Comparison of ENCODE assay signal across 22 cellular contexts in genomic region chrX:47185241-47185640, GRCh38.
"Had no signal": no experiment of that assay in that cellular context is flagged by ENCODE, and none has a peak within 500 bp of the region (broad histone marks: within the 10 kb centered on the region; RNA-seq: fewer than 3 reads in every experiment).

No MANE protein-coding gene starts in this region.

- H3K4me1 ChIP-seq: left lung, neural progenitor cell, vagina had no signal

- ATAC-seq: left lung; naive thymus-derived CD4-positive, alpha-beta T cell; right cardiac atrium; stimulated activated naive B cell treated with anti-CD40 and anti-IgM and Interleukin-4, amounts not matched to agents 10 μg/mL and 1 μg/mL and 100 μg/mL, for 72 hours had no signal

- H3K4me3 Mint-ChIP-seq: nephron; stimulated activated naive B cell treated with anti-CD40 and anti-IgM and Interleukin-4, amounts not matched to agents 10 μg/mL and 1 μg/mL and 100 μg/mL, for 72 hours; stimulated activated naive CD8-positive, alpha-beta T cell treated with anti-CD3 and anti-CD28 coated beads, Interleukin-15, Interleukin-2, amounts not matched to agents 100 ng/mL and 50 ng/mL, for 24 hours had no signal

- H3K27ac ChIP-seq: dorsolateral prefrontal cortex, left lung, neural progenitor cell, psoas muscle, skin epidermis, thoracic aorta, vagina had no signal

- H3K4me2 ChIP-seq: neural progenitor cell had no signal

- H3K4me3 ChIP-seq: dorsolateral prefrontal cortex, left lung, neural progenitor cell, psoas muscle, skin epidermis, thoracic aorta, vagina had no signal

- H3K27me3 ChIP-seq: neural progenitor cell, vagina had no signal

- DNase-seq: effector CD4-positive, alpha-beta T cell; left lung; mammary epithelial cell; mesendoderm; midbrain; naive thymus-derived CD4-positive, alpha-beta T cell; psoas muscle; stimulated activated CD4-positive, alpha-beta T cell treated with anti-CD3 and anti-CD28 coated beads, Interleukin-15, amount 100 ng/mL, for 24 hours; stimulated activated CD4-positive, alpha-beta T cell treated with anti-CD3 and anti-CD28 coated beads, Interleukin-2, amount 100 ng/mL, for 48 hours; stimulated activated naive B cell treated with anti-CD40 and anti-IgM and Interleukin-4, amounts not matched to agents 10 μg/mL and 1 μg/mL and 100 μg/mL, for 72 hours; trophoblast cell had no signal

- H3K9me3 Mint-ChIP-seq: naive thymus-derived CD4-positive, alpha-beta T cell; nephron; stimulated activated naive B cell treated with anti-CD40 and anti-IgM and Interleukin-4, amounts not matched to agents 10 μg/mL and 1 μg/mL and 100 μg/mL, for 72 hours; stimulated activated naive CD8-positive, alpha-beta T cell treated with anti-CD3 and anti-CD28 coated beads, Interleukin-15, Interleukin-2, amounts not matched to agents 100 ng/mL and 50 ng/mL, for 24 hours had no signal

- H3K9ac ChIP-seq: neural progenitor cell had no signal

- H3K9me3 ChIP-seq: left lung, psoas muscle, thoracic aorta, vagina had no signal

- H3K27me3 Mint-ChIP-seq: naive thymus-derived CD4-positive, alpha-beta T cell; stimulated activated naive CD8-positive, alpha-beta T cell treated with anti-CD3 and anti-CD28 coated beads, Interleukin-15, Interleukin-2, amounts not matched to agents 100 ng/mL and 50 ng/mL, for 24 hours had no signal

- FAIRE-seq: colon, frontal cortex, keratinocyte had no signal

- H3K36me3 ChIP-seq: neural progenitor cell had no signal

- H3K27ac Mint-ChIP-seq: naive thymus-derived CD4-positive, alpha-beta T cell; nephron; neural progenitor cell; stimulated activated naive B cell treated with anti-CD40 and anti-IgM and Interleukin-4, amounts not matched to agents 10 μg/mL and 1 μg/mL and 100 μg/mL, for 72 hours had no signal

- H2AFZ ChIP-seq: neural progenitor cell had no signal

- H3K4me1 Mint-ChIP-seq: nephron, neural progenitor cell had no signal
